1 cellular context compared by ENCODE assay signal in the genomic region with DNA sequence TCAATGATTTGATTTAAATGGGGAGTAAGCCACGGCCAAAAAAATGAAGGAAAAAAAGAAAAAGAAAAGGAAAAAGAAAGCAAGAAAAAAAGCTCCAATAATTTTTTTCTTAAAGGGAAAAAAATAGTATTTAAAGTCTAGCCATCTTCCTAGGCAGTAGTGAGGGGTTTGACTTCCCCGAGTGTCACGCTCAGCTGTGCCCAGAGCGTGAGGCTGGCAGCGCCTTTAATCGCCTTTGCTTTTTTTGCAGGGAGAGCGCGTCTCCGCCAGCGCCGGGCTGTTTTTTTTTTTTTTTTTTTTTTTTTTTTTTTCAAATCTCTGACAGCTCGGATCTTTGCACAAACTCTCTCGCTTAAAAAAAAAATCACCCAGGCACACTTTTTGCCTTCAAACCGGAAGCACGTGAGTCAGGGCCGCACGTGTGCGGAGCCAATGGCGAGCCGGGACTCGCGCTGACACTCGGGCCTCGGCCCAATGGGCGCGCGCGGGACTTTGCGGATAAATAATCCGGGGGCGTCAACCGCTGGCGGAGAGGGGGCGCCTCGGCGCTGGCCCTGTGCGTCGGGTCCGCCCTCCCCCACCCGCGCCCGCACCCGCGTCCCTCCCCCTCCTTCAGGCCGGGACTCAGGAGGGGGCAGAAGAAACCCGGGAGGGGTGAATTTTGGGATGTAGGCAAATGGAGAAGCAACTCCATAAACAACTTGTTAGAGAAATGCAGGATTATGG.
A peak's percentile ranks its signal among the peaks of the same experiment; 100 is the strongest.
TF ChIP-seq lines count a peak whose summit lies in the region.

Gene EN1, minus strand, starts transcription at position 202 of the 726 bp plus-strand sequence. CDS start 481 bp downstream, outside the sequence.

TF ChIP-seq in K562, 482 proteins besides CTCF, POLR2A, EP300 and RAD21 (continued from another document):
- TF ChIP-seq MGA (IDR thresholded peaks at IDR 0.05), result peak; percentile 74
- peak; percentile 75 for TF ChIP-seq GABPA (tag; conservative IDR thresholded peaks at IDR 0.05; ENCODE audit: low read depth)
- TF ChIP-seq ELF2 (CRISPR knock-in tag; IDR thresholded peaks at IDR 0.05), result no peak
- TF ChIP-seq EGR1 (conservative IDR thresholded peaks at IDR 0.05), result peak; percentile 63
- peak; percentile 92 for TF ChIP-seq BHLHE40 (IDR thresholded peaks at IDR 0.05; ENCODE audit: low read length)
- TF ChIP-seq, protein P1, sequence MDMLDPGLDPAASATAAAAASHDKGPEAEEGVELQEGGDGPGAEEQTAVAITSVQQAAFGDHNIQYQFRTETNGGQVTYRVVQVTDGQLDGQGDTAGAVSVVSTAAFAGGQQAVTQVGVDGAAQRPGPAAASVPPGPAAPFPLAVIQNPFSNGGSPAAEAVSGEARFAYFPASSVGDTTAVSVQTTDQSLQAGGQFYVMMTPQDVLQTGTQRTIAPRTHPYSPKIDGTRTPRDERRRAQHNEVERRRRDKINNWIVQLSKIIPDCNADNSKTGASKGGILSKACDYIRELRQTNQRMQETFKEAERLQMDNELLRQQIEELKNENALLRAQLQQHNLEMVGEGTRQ (CRISPR knock-in tag; IDR thresholded peaks at IDR 0.05), result peak; percentile 69
- 0 out of 2 replicates have a peak, but pooled peaks have one; percentile 16 for TF ChIP-seq POLR2G (IDR thresholded peaks at IDR 0.05; ENCODE audit: low read depth, low read length)
- TF ChIP-seq DPF2 (IDR thresholded peaks at IDR 0.05), result 0 out of 2 replicates have a peak, but pooled peaks have one; percentile 14
- TF ChIP-seq NFYB (IDR thresholded peaks at IDR 0.05; ENCODE audit: extremely low read depth, insufficient read length), result peak; percentile 61
- TF ChIP-seq, protein P2, sequence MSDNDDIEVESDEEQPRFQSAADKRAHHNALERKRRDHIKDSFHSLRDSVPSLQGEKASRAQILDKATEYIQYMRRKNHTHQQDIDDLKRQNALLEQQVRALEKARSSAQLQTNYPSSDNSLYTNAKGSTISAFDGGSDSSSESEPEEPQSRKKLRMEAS (CRISPR knock-in tag; IDR thresholded peaks at IDR 0.05), result peak; percentile 63
- TF ChIP-seq ZNF444 (CRISPR knock-in tag; IDR thresholded peaks at IDR 0.05), result no peak
- TF ChIP-seq CBX3 (IDR thresholded peaks at IDR 0.05; ENCODE audit: borderline replicate concordance in 1 of 2, low read length in 2 of 2), result peak in 1 of 2 experiments; percentile 38; a peak in 1 of 3 replicates
TF ChIP-seq in K562: peak in this region for 32.
